ENCODE assay signal across 28 cellular contexts in the genomic region with DNA sequence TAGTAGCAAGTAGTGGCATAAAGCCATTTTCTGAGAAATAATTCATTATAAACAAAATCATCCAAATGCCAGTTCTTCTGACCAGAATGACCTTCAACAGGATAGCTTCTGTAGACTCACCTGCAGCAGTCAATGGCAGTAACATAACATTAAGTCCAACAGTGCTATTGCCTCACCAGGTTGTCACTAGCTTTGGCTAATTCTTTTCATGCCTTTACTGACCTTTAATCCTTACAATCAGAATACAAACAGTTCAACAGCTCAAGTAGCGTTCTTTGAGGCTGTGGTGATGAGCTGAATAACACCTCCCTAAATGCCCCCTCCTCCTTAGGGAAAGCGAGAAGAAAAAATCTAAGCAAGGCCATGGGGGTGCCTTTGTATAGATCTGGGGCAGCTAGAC.
"Had no signal": no experiment of that assay in that cellular context is flagged by ENCODE, and none has a peak within 500 bp of the region (broad histone marks: within the 10 kb centered on the region; RNA-seq: fewer than 3 reads in every experiment).

No MANE protein-coding gene starts in this region.

- FAIRE-seq: kidney had no signal

- H3K27me3 ChIP-seq: colonic mucosa, gastrocnemius medialis, neural progenitor cell, right atrium auricular region, suprapubic skin, transverse colon had no signal

- H3K4me2 ChIP-seq: neural progenitor cell, smooth muscle cell had no signal

- H3K4me3 ChIP-seq: colonic mucosa, gastrocnemius medialis, left ventricle myocardium inferior, lung, neural progenitor cell, prostate gland, right atrium auricular region, smooth muscle cell, suprapubic skin, transverse colon had no signal

- H3K36me3 ChIP-seq: colonic mucosa, gastrocnemius medialis, left ventricle myocardium inferior, neural progenitor cell, prostate gland, right atrium auricular region, suprapubic skin, transverse colon had no signal

- H3K4me1 ChIP-seq: colonic mucosa, gastrocnemius medialis, left ventricle myocardium inferior, neural progenitor cell, parathyroid adenoma, prostate gland, right atrium auricular region, suprapubic skin, transverse colon had no signal

- H3K9ac ChIP-seq: neural progenitor cell, parathyroid adenoma had no signal

- H3K9me3 ChIP-seq: colonic mucosa, gastrocnemius medialis, left ventricle myocardium inferior, prostate gland, right atrium auricular region, suprapubic skin, transverse colon had no signal

- DNase-seq: colonic mucosa; effector CD8-positive, alpha-beta T cell; endodermal cell; foreskin fibroblast; gastrocnemius medialis; head of caudate nucleus; kidney; left ventricle myocardium inferior; mesendoderm; midbrain; naive thymus-derived CD4-positive, alpha-beta T cell; stimulated activated CD4-positive, alpha-beta T cell treated with anti-CD3 and anti-CD28 coated beads, Interleukin-12 subunit alpha, Interleukin-12 subunit beta, amount 100 ng/mL, for 4 hours; stimulated activated CD4-positive, alpha-beta T cell treated with anti-CD3 and anti-CD28 coated beads, Interleukin-1b, Interleukin-23, amount 100 ng/mL, for 48 hours; stimulated activated CD4-positive, alpha-beta T cell treated with anti-CD3 and anti-CD28 coated beads, Interleukin-4, amount 100 ng/mL, for 1 hour; stimulated activated CD8-positive, alpha-beta memory T cell treated with anti-CD3 and anti-CD28 coated beads, Interleukin-4, amount 100 ng/mL, for 48 hours; stimulated activated naive CD4-positive, alpha-beta T cell; stimulated activated naive CD8-positive, alpha-beta T cell treated with anti-CD3 and anti-CD28 coated beads, Interleukin-15, amount 100 ng/mL, for 72 hours; transverse colon had no signal

- ATAC-seq: esophagus mucosa; gastrocnemius medialis; naive thymus-derived CD4-positive, alpha-beta T cell; sciatic nerve; stimulated activated naive CD8-positive, alpha-beta T cell treated with anti-CD3 and anti-CD28 coated beads, Interleukin-15, amount 100 ng/mL, for 72 hours had no signal

- H3K79me2 ChIP-seq: parathyroid adenoma had no signal

- H3K27ac ChIP-seq: colonic mucosa, epithelial cell of prostate, gastrocnemius medialis, left ventricle myocardium inferior, neural progenitor cell, parathyroid adenoma, prostate gland, right atrium auricular region, suprapubic skin, transverse colon had no signal

- H2AFZ ChIP-seq: neural progenitor cell, parathyroid adenoma had no signal
